In genomic region chr2:195471163-195471562, GRCh38 we compare ENCODE assay signal across 23 cellular contexts.
DNase-seq lines count a peak whose midpoint lies in the region; ATAC-seq, FAIRE-seq and TF ChIP-seq lines count a peak whose summit lies in the region.
"Had no signal": no experiment of that assay in that cellular context is flagged by ENCODE, and none has a peak within 500 bp of the region (broad histone marks: within the 10 kb centered on the region; RNA-seq: fewer than 3 reads in every experiment).

No MANE protein-coding gene starts in this region.

- CTCF ChIA-PET in GM12878 (lab: Yijun Ruan, JAX), result interaction anchor here (0.8 to 2.2 kb wide), 2 partner anchors 18 to 189 kb away, joined by 3 to 8 read pairs; no protein-coding TSS in a partner anchor

- RAD21 ChIA-PET in GM12878 (lab: Charles Lee; ENCODE audit: unreplicated experiment), result interaction anchor here (0.7 to 1.4 kb wide), 5 partner anchors 11 to 190 kb away, joined by 3 to 4 read pairs (median 3); no protein-coding TSS in a partner anchor

- TF ChIP-seq CTCF in GM12878 (IDR thresholded peaks at IDR 0.05 in 2 of 3, conservative IDR thresholded peaks at IDR 0.05 in 1 of 3; ENCODE audit: control insufficient read depth in 2 of 3, extremely low read depth in 1 of 3, insufficient read depth in 1 of 3, low read depth in 3 of 3, low read length in 3 of 3) (no peak), dorsolateral prefrontal cortex (IDR thresholded peaks at IDR 0.05 in 54 of 56, conservative IDR thresholded peaks at IDR 0.05 in 2 of 56; ENCODE audit: low read depth in 1 of 56, partially characterized antibody in 56 of 56) (no peak)

- no peak for FAIRE-seq in GM12878 (lab: Jason Lieb, UNC)

- no peaks in the 10 kb centered on the region for H3K36me3 ChIP-seq in GM12878 (ENCODE audit: control insufficient read depth in 2 of 2, insufficient read depth in 2 of 2, low read length in 1 of 2)
- H3K36me3 ChIP-seq: tibial artery had no signal

- ATAC-seq in GM18511 (IDR thresholded peaks at IDR 0.05; ENCODE audit: unreplicated experiment) (peak; percentile 27), GM21723 (IDR thresholded peaks at IDR 0.05; ENCODE audit: unreplicated experiment) (peak; percentile 44), HG03108 (IDR thresholded peaks at IDR 0.05; ENCODE audit: unreplicated experiment) (peak; percentile 31), GM12878 (peak; percentile 10; the same call in 2 of the 3 replicates), GM19397 (IDR thresholded peaks at IDR 0.05; ENCODE audit: unreplicated experiment) (no peak)
- ATAC-seq: left lobe of liver; naive thymus-derived CD4-positive, alpha-beta T cell had no signal

- no peak overlapping the region for H3K9ac ChIP-seq in GM12878 (ENCODE audit: control insufficient read depth, insufficient read depth, low read length)

- peaks cover 15% of the 10 kb centered on the region for H3K9me3 Mint-ChIP-seq in T-helper 2 cell treated with Interferon-gamma antibody and Interleukin-4, amounts not matched to agents 5 μg/mL and 100 μg/mL, for 36 hours

- no peaks in the 10 kb centered on the region for H3K79me2 ChIP-seq in GM12878 (ENCODE audit: control insufficient read depth, insufficient read depth, low read length)

- H3K36me3 Mint-ChIP-seq in T-helper 2 cell treated with Interferon-gamma antibody and Interleukin-4, amounts not matched to agents 5 μg/mL and 100 μg/mL, for 36 hours (ENCODE audit: low read depth), result peaks cover 18% of the 10 kb centered on the region
- H3K36me3 Mint-ChIP-seq: activated CD4-positive, alpha-beta memory T cell treated with anti-CD3 and anti-CD28 coated beads for 36 hours had no signal

- SMC1A ChIA-PET in GM12878 (lab: Charles Lee; ENCODE audit: uncharacterized antibody, unreplicated experiment), result interaction anchor here (0.6 to 1.3 kb wide), 6 partner anchors 12 to 317 kb away, joined by 3 to 4 read pairs (median 3); no protein-coding TSS in a partner anchor

- H3K27ac ChIP-seq in GM12878 (ENCODE audit: control insufficient read depth, insufficient read depth) (no peak overlapping the region), dorsolateral prefrontal cortex (no peak overlapping the region)
- H3K27ac ChIP-seq: tibial artery had no signal

- H3K9me3 ChIP-seq in GM12878 (replicated peaks; ENCODE audit: control insufficient read depth, insufficient read depth, low read length), result no peaks in the 10 kb centered on the region; the same call in 2 of the 3 replicates
- H3K9me3 ChIP-seq: tibial artery had no signal

- intact Hi-C loops in GM12878 (cut with micrococcal nuclease; ENCODE audit: unreplicated experiment) (no loop called here), dorsolateral prefrontal cortex (cut with DNase I) (no loop called here)

- no peaks in the 10 kb centered on the region for H4K20me1 ChIP-seq in GM12878 (ENCODE audit: control insufficient read depth, insufficient read depth)

- peaks cover 28% of the 10 kb centered on the region for H3K4me1 Mint-ChIP-seq in T-helper 2 cell treated with Interferon-gamma antibody and Interleukin-4, amounts not matched to agents 5 μg/mL and 100 μg/mL, for 36 hours (ENCODE audit: low read depth)
- H3K4me1 Mint-ChIP-seq: H9 had no signal

- BruUV-seq in GM12878 (replicated peaks; lab: Mats Ljungman, UMichigan), result no TSS peak

- TF ChIP-seq EP300 in GM12878 (IDR thresholded peaks at IDR 0.05; ENCODE audit: borderline replicate concordance in 1 of 2, control insufficient read depth in 1 of 2, low read depth in 2 of 2, low read length in 2 of 2), result no peak

- TF ChIP-seq POLR2A in GM12878 (IDR thresholded peaks at IDR 0.05; ENCODE audit: low read depth, low read length), result no peak

- H3K4me2 ChIP-seq in GM12878 (ENCODE audit: control insufficient read depth, insufficient read depth), result peak overlapping the region; percentile 44; the same call in 1 of the 2 replicates
- H3K4me2 ChIP-seq: smooth muscle cell had no signal

- 18% methylated on average over 2 of the region's 2 CpGs for WGBS in GM12878 (ENCODE audit: insufficient coverage, insufficient replicate concordance, low lambda C conversion rate, missing lambda C conversion rate)

- in situ Hi-C loops in GM12878 (cut with MboI), result no loop called here

- no peak overlapping the region for H3K4me3 Mint-ChIP-seq in T-helper 2 cell treated with Interferon-gamma antibody and Interleukin-4, amounts not matched to agents 5 μg/mL and 100 μg/mL, for 36 hours
- H3K4me3 Mint-ChIP-seq: activated CD4-positive, alpha-beta memory T cell treated with anti-CD3 and anti-CD28 coated beads for 36 hours; activated naive CD8-positive, alpha-beta T cell treated with anti-CD3 and anti-CD28 coated beads, Interleukin-2, amount 10 ng/mL, durations not matched to agents 7 days and 5 days; H9; naive thymus-derived CD4-positive, alpha-beta T cell had no signal

- POLR2A ChIA-PET in GM12878 (lab: Charles Lee), result interaction anchor here (1.5 kb wide), 1 partner anchor 189 kb away, joined by 3 read pairs; no protein-coding TSS in a partner anchor

- H3K27me3 Mint-ChIP-seq in T-helper 2 cell treated with Interferon-gamma antibody and Interleukin-4, amounts not matched to agents 5 μg/mL and 100 μg/mL, for 36 hours (ENCODE audit: low read depth), result no peaks in the 10 kb centered on the region
- H3K27me3 Mint-ChIP-seq: activated CD4-positive, alpha-beta memory T cell treated with anti-CD3 and anti-CD28 coated beads for 36 hours; activated naive CD8-positive, alpha-beta T cell treated with anti-CD3 and anti-CD28 coated beads, Interleukin-2, amount 10 ng/mL, durations not matched to agents 7 days and 5 days; naive thymus-derived CD4-positive, alpha-beta T cell had no signal

- no peak for TF ChIP-seq RAD21 in GM12878 (IDR thresholded peaks at IDR 0.05; ENCODE audit: insufficient read depth, low read depth, low read length)

- H3K4me1 ChIP-seq in GM12878 (ENCODE audit: control insufficient read depth, insufficient read depth, low read length), result peaks cover 38% of the 10 kb centered on the region
- H3K4me1 ChIP-seq: tibial artery had no signal

- no peak overlapping the region for H3K27ac Mint-ChIP-seq in T-helper 2 cell treated with Interferon-gamma antibody and Interleukin-4, amounts not matched to agents 5 μg/mL and 100 μg/mL, for 36 hours
- H3K27ac Mint-ChIP-seq: activated CD4-positive, alpha-beta memory T cell treated with anti-CD3 and anti-CD28 coated beads for 36 hours; activated naive CD8-positive, alpha-beta T cell treated with anti-CD3 and anti-CD28 coated beads, Interleukin-2, amount 10 ng/mL, durations not matched to agents 7 days and 5 days; H9; naive thymus-derived CD4-positive, alpha-beta T cell had no signal

- DNase-seq in GM12878 (ENCODE audit: low read depth, low spot score), result no peak
- no peak for DNase-seq in T-helper 2 cell treated with Interferon-gamma antibody and Interleukin-4, amounts not matched to agents 5 μg/mL and 100 μg/mL, for 36 hours (ENCODE audit: low spot score)
- no peak for DNase-seq in dorsolateral prefrontal cortex
- DNase-seq: activated CD4-positive, alpha-beta memory T cell treated with anti-CD3 and anti-CD28 coated beads for 36 hours; activated effector memory CD4-positive, alpha-beta T cell treated with Interleukin-2 at 50 U/mL for 16 hours; activated naive CD8-positive, alpha-beta T cell treated with anti-CD3 and anti-CD28 coated beads, Interleukin-2, amount 10 ng/mL, durations not matched to agents 7 days and 5 days; cerebellar nuclear complex; COR-L47; foreskin fibroblast; H9; naive thymus-derived CD4-positive, alpha-beta T cell; NCI-H187; NCI-H526 treated with DMSO at 0.1 percent for 48 hours; retina; stimulated activated CD4-positive, alpha-beta T cell treated with anti-CD3 and anti-CD28 coated beads, Interleukin-2, amount 100 ng/mL, for 48 hours; stimulated activated naive CD4-positive, alpha-beta T cell; tibial artery had no signal

- peak overlapping the region; percentile 37 for H2AFZ ChIP-seq in GM12878 (ENCODE audit: control insufficient read depth, low read depth, low read length)

- no peak overlapping the region for H3K4me3 ChIP-seq in GM12878
- no peak overlapping the region for H3K4me3 ChIP-seq in dorsolateral prefrontal cortex
- H3K4me3 ChIP-seq: smooth muscle cell, tibial artery had no signal

- H3K27me3 ChIP-seq in GM12878 (replicated peaks in 1 of 2; ENCODE audit: control insufficient read depth in 2 of 2, insufficient read depth in 2 of 2, low read length in 1 of 2) (no peaks in the 10 kb centered on the region), dorsolateral prefrontal cortex (peaks cover 0 to 2% (median 0%) of the 10 kb centered on the region in 45 donors)
- H3K27me3 ChIP-seq: tibial artery had no signal

TF ChIP-seq in GM12878, 131 proteins besides CTCF, POLR2A, EP300 and RAD21 (continues in another document):
- TF ChIP-seq RBBP5 (conservative IDR thresholded peaks at IDR 0.05), result no peak
- no peak for TF ChIP-seq MLLT1 (IDR thresholded peaks at IDR 0.05)
- TF ChIP-seq SMAD5 (IDR thresholded peaks at IDR 0.05; ENCODE audit: low read depth), result no peak
- no peak for TF ChIP-seq ZZZ3 (IDR thresholded peaks at IDR 0.05; ENCODE audit: control insufficient read depth, insufficient read length, low read depth)
